ENCODE assay signal across 19 cellular contexts in the genomic region with DNA sequence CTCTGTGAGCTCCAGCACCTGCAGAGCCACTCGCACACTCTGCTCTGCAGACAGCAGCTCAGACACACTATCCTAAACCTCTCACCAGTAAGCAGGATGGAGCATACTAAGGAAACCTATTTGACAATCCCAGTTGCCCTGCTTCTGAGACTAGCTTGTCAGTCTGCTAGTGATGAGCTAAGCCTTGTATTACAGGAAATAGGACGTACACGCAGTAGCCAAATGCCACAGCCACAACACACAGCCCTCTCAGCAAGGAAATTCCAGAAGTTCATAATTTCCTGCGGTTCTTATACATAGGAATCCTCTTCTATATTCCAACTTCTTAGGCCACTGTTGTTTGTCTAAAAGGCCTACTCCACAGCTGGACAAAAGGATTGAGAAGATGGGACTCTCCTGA.
A peak's percentile ranks its signal among the peaks of the same experiment; 100 is the strongest.
DNase-seq lines count a peak whose midpoint lies in the region; ATAC-seq and TF ChIP-seq lines count a peak whose summit lies in the region.
"Had no signal": no experiment of that assay in that cellular context is flagged by ENCODE, and none has a peak within 500 bp of the region (broad histone marks: within the 10 kb centered on the region; RNA-seq: fewer than 3 reads in every experiment).

No MANE protein-coding gene starts in this region.

- no peak for ATAC-seq in CD8-positive, alpha-beta T cell
- ATAC-seq in body of pancreas (no peak), GM21529 (IDR thresholded peaks at IDR 0.05; ENCODE audit: unreplicated experiment) (no peak)
- ATAC-seq: pancreas; sciatic nerve; stimulated activated effector memory CD8-positive, alpha-beta T cell treated with anti-CD3 and anti-CD28 coated beads, Interleukin-12 subunit alpha, Interleukin-12 subunit beta, amount 100 ng/mL, for 72 hours had no signal

- CTCF ChIA-PET in CD8-positive, alpha-beta T cell (lab: Charles Lee) = no interaction called here

- H3K9me3 ChIP-seq in ascending aorta (no peaks in the 10 kb centered on the region), body of pancreas (no peaks in the 10 kb centered on the region)
- no peaks in the 10 kb centered on the region for H3K9me3 ChIP-seq in CD8-positive, alpha-beta T cell (ENCODE audit: low read length)
- H3K9me3 ChIP-seq: adrenal gland, pancreas had no signal

- H3K27me3 Mint-ChIP-seq in endothelial cell (ENCODE audit: unreplicated experiment) = no peaks in the 10 kb centered on the region
- peaks cover 2% of the 10 kb centered on the region for H3K27me3 Mint-ChIP-seq in CD8-positive, alpha-beta T cell (ENCODE audit: low read depth)

- H3K27me3 ChIP-seq in ascending aorta (no peaks in the 10 kb centered on the region), body of pancreas (no peaks in the 10 kb centered on the region)
- H3K27me3 ChIP-seq in CD8-positive, alpha-beta T cell (ENCODE audit: insufficient read depth, low read length) = no peaks in the 10 kb centered on the region
- H3K27me3 ChIP-seq: adrenal gland, pancreas had no signal

- H3K27ac Mint-ChIP-seq in endothelial cell (ENCODE audit: unreplicated experiment) = peak overlapping the region; percentile 64
- no peak overlapping the region for H3K27ac Mint-ChIP-seq in CD8-positive, alpha-beta T cell
- H3K27ac Mint-ChIP-seq: activated CD4-positive, alpha-beta T cell treated with anti-CD3 and anti-CD28 coated beads, Interleukin-2, amount 10 ng/mL, durations not matched to agents 7 days and 5 days; stimulated activated effector memory CD8-positive, alpha-beta T cell treated with anti-CD3 and anti-CD28 coated beads, Interleukin-12 subunit alpha, Interleukin-12 subunit beta, amount 100 ng/mL, for 72 hours had no signal

- intact Hi-C loops in ascending aorta (cut with DNase I) (no loop called here), body of pancreas (cut with DNase I) (no loop called here)
- intact Hi-C loops in CD8-positive, alpha-beta T cell (cut with DNase I, micrococcal nuclease) = no loop called here

- no peak for TF ChIP-seq POLR2A in body of pancreas (IDR thresholded peaks at IDR 0.05)

- H3K4me1 ChIP-seq in ascending aorta (peaks cover 9% of the 10 kb centered on the region in 2 donors), body of pancreas (peaks cover 9% of the 10 kb centered on the region)
- H3K4me1 ChIP-seq in CD8-positive, alpha-beta T cell (ENCODE audit: insufficient read depth, low read length) = no peaks in the 10 kb centered on the region
- H3K4me1 ChIP-seq: adrenal gland had no signal

- TF ChIP-seq CTCF in ascending aorta (IDR thresholded peaks at IDR 0.05) = no peak
- TF ChIP-seq CTCF in endothelial cell (IDR thresholded peaks at IDR 0.05; ENCODE audit: unreplicated experiment) = no peak
- no peak for TF ChIP-seq CTCF in CD8-positive, alpha-beta T cell (IDR thresholded peaks at IDR 0.05)
- TF ChIP-seq CTCF in body of pancreas (IDR thresholded peaks at IDR 0.05) = no peak

- H3K4me3 Mint-ChIP-seq in endothelial cell (ENCODE audit: unreplicated experiment) = no peak overlapping the region
- no peak overlapping the region for H3K4me3 Mint-ChIP-seq in CD8-positive, alpha-beta T cell
- H3K4me3 Mint-ChIP-seq: activated CD4-positive, alpha-beta T cell treated with anti-CD3 and anti-CD28 coated beads, Interleukin-2, amount 10 ng/mL, durations not matched to agents 7 days and 5 days; stimulated activated effector memory CD8-positive, alpha-beta T cell treated with anti-CD3 and anti-CD28 coated beads, Interleukin-12 subunit alpha, Interleukin-12 subunit beta, amount 100 ng/mL, for 72 hours had no signal

- no peak overlapping the region for H3K4me3 ChIP-seq in ascending aorta
- no peak overlapping the region for H3K4me3 ChIP-seq in CD8-positive, alpha-beta T cell (ENCODE audit: low read depth, low read length)
- H3K4me3 ChIP-seq in body of pancreas = no peak overlapping the region
- H3K4me3 ChIP-seq: adrenal gland, pancreas had no signal

- H3K27ac ChIP-seq in ascending aorta (peak overlapping the region; percentile 46 to 51), body of pancreas (no peak overlapping the region)
- H3K27ac ChIP-seq in CD8-positive, alpha-beta T cell (ENCODE audit: low read depth, low read length) = no peak overlapping the region
- H3K27ac ChIP-seq: adrenal gland, epithelial cell of prostate, pancreas had no signal

- peaks cover 17% of the 10 kb centered on the region for H3K4me1 Mint-ChIP-seq in endothelial cell (ENCODE audit: unreplicated experiment)
- no peaks in the 10 kb centered on the region for H3K4me1 Mint-ChIP-seq in CD8-positive, alpha-beta T cell (ENCODE audit: low read depth)
- H3K4me1 Mint-ChIP-seq: activated CD4-positive, alpha-beta T cell treated with anti-CD3 and anti-CD28 coated beads, Interleukin-2, amount 10 ng/mL, durations not matched to agents 7 days and 5 days; stimulated activated effector memory CD8-positive, alpha-beta T cell treated with anti-CD3 and anti-CD28 coated beads, Interleukin-12 subunit alpha, Interleukin-12 subunit beta, amount 100 ng/mL, for 72 hours had no signal

- H3K36me3 ChIP-seq in ascending aorta (peaks cover 0 to 6% of the 10 kb centered on the region in 2 donors), body of pancreas (replicated peaks in 1 of 2; ENCODE audit: insufficient read depth in 1 of 2, low read depth in 2 of 2) (no peaks in the 10 kb centered on the region)
- no peaks in the 10 kb centered on the region for H3K36me3 ChIP-seq in CD8-positive, alpha-beta T cell (ENCODE audit: insufficient read depth, low read length)
- H3K36me3 ChIP-seq: adrenal gland, pancreas had no signal

- POLR2A ChIA-PET in CD8-positive, alpha-beta T cell (lab: Charles Lee) = no interaction called here

- DNase-seq in GM03348 (ENCODE audit: low spot score) (peak; percentile 47), ascending aorta (ENCODE audit: low spot score in 2 of 2) (peak in 1 of 2 donors; percentile 33), endothelial cell (ENCODE audit: low spot score) (no peak), lung microvascular endothelial cell (ENCODE audit: low read depth in 2 of 2) (peak; percentile 63 to 93), body of pancreas (no peak), HCEC 1CT (no peak)
- DNase-seq in CD8-positive, alpha-beta T cell = no peak
- DNase-seq: activated CD4-positive, alpha-beta T cell treated with anti-CD3 and anti-CD28 coated beads, Interleukin-2, amount 10 ng/mL, durations not matched to agents 7 days and 5 days; activated CD8-positive, alpha-beta memory T cell treated with anti-CD3 and anti-CD28 coated beads, Interleukin-2, amount 50 U/mL, for 48 hours; activated effector memory CD4-positive, alpha-beta T cell treated with Interleukin-2 at 50 U/mL for 16 hours; adrenal gland; NCI-H1092; NCI-H2081; NCI-H510A; pancreas had no signal

- 83 to 85% methylated on average over 4 of the region's 4 CpGs for WGBS in body of pancreas, 2 donors

- H3K36me3 Mint-ChIP-seq in endothelial cell (ENCODE audit: low read depth, unreplicated experiment) = no peaks in the 10 kb centered on the region
- no peaks in the 10 kb centered on the region for H3K36me3 Mint-ChIP-seq in CD8-positive, alpha-beta T cell
- H3K36me3 Mint-ChIP-seq: stimulated activated effector memory CD8-positive, alpha-beta T cell treated with anti-CD3 and anti-CD28 coated beads, Interleukin-12 subunit alpha, Interleukin-12 subunit beta, amount 100 ng/mL, for 72 hours had no signal

- H3K9me3 Mint-ChIP-seq in endothelial cell (ENCODE audit: unreplicated experiment) = no peaks in the 10 kb centered on the region
- H3K9me3 Mint-ChIP-seq in CD8-positive, alpha-beta T cell = no peaks in the 10 kb centered on the region
- H3K9me3 Mint-ChIP-seq: activated CD4-positive, alpha-beta T cell treated with anti-CD3 and anti-CD28 coated beads, Interleukin-2, amount 10 ng/mL, durations not matched to agents 7 days and 5 days; stimulated activated effector memory CD8-positive, alpha-beta T cell treated with anti-CD3 and anti-CD28 coated beads, Interleukin-12 subunit alpha, Interleukin-12 subunit beta, amount 100 ng/mL, for 72 hours had no signal

Comparison
In these comparisons a context has a peak if more than half of its experiments do, and no peak if none do; other contexts are left out.
1. DNase-seq: peak in GM03348 (single experiment) and lung microvascular endothelial cell (2 of 2); none in endothelial cell (single experiment), CD8-positive, alpha-beta T cell (0 of 7), body of pancreas (0 of 4) and HCEC 1CT (single experiment).
2. H3K27ac ChIP-seq: peak in ascending aorta (2 of 2); none in CD8-positive, alpha-beta T cell (single experiment) and body of pancreas (0 of 4).